ENCODE assay signal across 26 cellular contexts in the genomic region with DNA sequence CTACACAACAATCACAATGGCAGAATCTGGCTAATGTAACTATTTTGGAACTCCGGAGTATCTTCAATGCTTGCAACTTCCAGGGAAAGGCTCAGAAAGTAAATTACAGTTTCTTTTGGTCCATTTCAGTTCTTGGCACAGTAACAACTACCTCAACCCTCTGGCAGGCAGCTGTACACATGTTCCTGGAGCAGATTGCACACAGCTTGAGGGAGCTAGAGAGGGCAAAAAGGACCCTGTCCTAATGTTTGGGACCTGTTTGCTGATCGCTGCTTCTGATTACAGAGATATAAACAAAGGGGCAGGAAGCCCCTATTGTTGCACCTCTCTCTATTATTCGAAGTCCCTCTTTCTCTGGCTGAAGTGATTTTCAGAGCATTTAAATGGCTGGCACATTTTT. TPM values are rescaled to one million over a fixed set of nuclear protein-coding genes. Genes with fewer than 3 reads are reported as not detected.
A peak's percentile ranks its signal among the peaks of the same experiment; 100 is the strongest.
DNase-seq lines count a peak whose midpoint lies in the region; ATAC-seq and TF ChIP-seq lines count a peak whose summit lies in the region.
"Had no signal": no experiment of that assay in that cellular context is flagged by ENCODE, and none has a peak within 500 bp of the region (broad histone marks: within the 10 kb centered on the region; RNA-seq: fewer than 3 reads in every experiment).

No MANE protein-coding gene starts in this region.

- peak overlapping the region; percentile 5 for H2AFZ ChIP-seq in mammary epithelial cell (ENCODE audit: low read depth, low read length)

- CTCF ChIA-PET in mammary epithelial cell (lab: Charles Lee; ENCODE audit: low non-redundant PET): interaction anchor here (0.7 kb wide), 1 partner anchor 27 kb away, joined by 3 read pairs; no protein-coding TSS in a partner anchor

- intact Hi-C loops in mammary epithelial cell (cut with micrococcal nuclease): no loop called here
- intact Hi-C loops in breast epithelium (cut with DNase I; ENCODE audit: low total_unique reads): no loop called here

- no peak overlapping the region for H3K4me2 ChIP-seq in mammary epithelial cell (ENCODE audit: insufficient read depth, low read depth, low read length)

- H4K20me1 ChIP-seq in mammary epithelial cell (ENCODE audit: insufficient read depth, low read length): no peaks in the 10 kb centered on the region

- H3K4me3 ChIP-seq in mammary epithelial cell (replicated peaks in 1 of 3; ENCODE audit: insufficient read depth in 1 of 3, low read depth in 2 of 3, low read length in 3 of 3) (no peak overlapping the region), breast epithelium (no peak overlapping the region), fibroblast of villous mesenchyme (ENCODE audit: low read depth, low read length) (no peak overlapping the region)
- H3K4me3 ChIP-seq: coronary artery, heart right ventricle, suprapubic skin had no signal

- 54% methylated on average over 3 of the region's 3 CpGs for WGBS in mammary epithelial cell (ENCODE audit: low coverage, missing lambda C conversion rate)

- H3K4me1 ChIP-seq in mammary epithelial cell (ENCODE audit: insufficient read depth, low read length): no peaks in the 10 kb centered on the region
- no peaks in the 10 kb centered on the region for H3K4me1 ChIP-seq in breast epithelium

- H3K9me3 ChIP-seq in mammary epithelial cell (replicated peaks; ENCODE audit: insufficient read depth, low read length): no peaks in the 10 kb centered on the region
- H3K9me3 ChIP-seq in breast epithelium: no peaks in the 10 kb centered on the region
- H3K9me3 ChIP-seq: suprapubic skin had no signal

- no peak overlapping the region for H3K9ac ChIP-seq in mammary epithelial cell (ENCODE audit: insufficient read depth, low read length)

- no peaks in the 10 kb centered on the region for H3K79me2 ChIP-seq in mammary epithelial cell (ENCODE audit: insufficient read depth, low read length)

- no peak for TF ChIP-seq CTCF in mammary epithelial cell (conservative IDR thresholded peaks at IDR 0.05 in 1 of 2, IDR thresholded peaks at IDR 0.05 in 1 of 2; ENCODE audit: extremely low read depth in 1 of 2, insufficient read depth in 1 of 2, low read depth in 1 of 2, low read length in 2 of 2)
- TF ChIP-seq CTCF in breast epithelium (IDR thresholded peaks at IDR 0.05): no peak
- no peak for TF ChIP-seq CTCF in fibroblast of villous mesenchyme (IDR thresholded peaks at IDR 0.05; ENCODE audit: insufficient read depth, low read depth, low read length)

- DNase-seq in mammary epithelial cell (no peak), breast epithelium (ENCODE audit: low spot score in 2 of 2) (no peak), astrocyte of the hippocampus (ENCODE audit: low read depth, low spot score) (peak; percentile 4), fibroblast of villous mesenchyme (ENCODE audit: low read depth) (peak; percentile 2), NCI-H2227 (lab: John Stamatoyannopoulos, UW; ENCODE audit: unreplicated experiment) (no peak), NOMO-1 (lab: John Stamatoyannopoulos, UW; ENCODE audit: unreplicated experiment in 2 of 2) (no peak)
- DNase-seq: activated naive CD4-positive, alpha-beta T cell treated with anti-CD3 and anti-CD28 coated beads, Interleukin-2, amount 10 ng/mL, durations not matched to agents 7 days and 5 days; amygdala; endodermal cell; GOT3; heart right ventricle; Kasumi-1; left cardiac atrium; NCI-H1092; NCI-H2029; NCI-H226; nucleus accumbens had no signal

- no TSS peak for BruUV-seq in mammary epithelial cell (replicated peaks; lab: Mats Ljungman, UMichigan)

- H3K27me3 ChIP-seq in mammary epithelial cell (ENCODE audit: insufficient read depth, low read length) (no peaks in the 10 kb centered on the region), breast epithelium (no peaks in the 10 kb centered on the region)
- H3K27me3 ChIP-seq: heart right ventricle, suprapubic skin had no signal

- dilution Hi-C loops in mammary epithelial cell (cut with HindIII; ENCODE audit: low sequenced_read_pairs): no loop called here

- no peak for TF ChIP-seq POLR2A in breast epithelium (IDR thresholded peaks at IDR 0.05)

- in situ Hi-C loops in mammary epithelial cell (cut with MboI; ENCODE audit: low sequenced_read_pairs in 2 of 2): no loop called here

- H3K27ac ChIP-seq in mammary epithelial cell (ENCODE audit: insufficient read depth, low read depth, low read length) (no peak overlapping the region), breast epithelium (no peak overlapping the region)
- H3K27ac ChIP-seq: C4-2B, coronary artery, HL-60, suprapubic skin, VCaP had no signal

- ATAC-seq in GM21360 (IDR thresholded peaks at IDR 0.05; ENCODE audit: unreplicated experiment): no peak
- ATAC-seq in GM19397 (IDR thresholded peaks at IDR 0.05; ENCODE audit: unreplicated experiment): no peak
- ATAC-seq: left cardiac atrium; Right ventricle myocardium inferior; stimulated activated effector memory CD8-positive, alpha-beta T cell treated with anti-CD3 and anti-CD28 coated beads, Interleukin-12 subunit alpha, Interleukin-12 subunit beta, amount 100 ng/mL, for 72 hours had no signal

- no peaks in the 10 kb centered on the region for H3K36me3 ChIP-seq in mammary epithelial cell (ENCODE audit: insufficient read depth, low read length)
- H3K36me3 ChIP-seq in breast epithelium: no peaks in the 10 kb centered on the region
- H3K36me3 ChIP-seq: heart right ventricle, suprapubic skin had no signal

RNA-seq across cellular contexts. Expression of a gene that starts 35.2 kb away (rescaled TPM):
- total RNA-seq in mammary epithelial cell: 100 to 1,000 TPM; 208 to 360 TPM
- 106 TPM for polyA plus RNA-seq in mammary epithelial cell
- polyA minus RNA-seq in mammary epithelial cell: 301 TPM
- total RNA-seq in breast epithelium: 100 to 1,000 TPM in 2 of 3 donors, 1 to 10 TPM in 1; 7.8 to 219 (median 101) TPM
- total RNA-seq in fibroblast of villous mesenchyme: 92.1 and 149 TPM in 2 replicates

Comparison
In these comparisons a context has a peak if more than half of its experiments do, and no peak if none do; other contexts are left out.
1. DNase-seq: peak in astrocyte of the hippocampus (single experiment) and fibroblast of villous mesenchyme (single experiment); none in mammary epithelial cell (single experiment), breast epithelium (0 of 2), NCI-H2227 (single experiment) and NOMO-1 (0 of 2).